In the genomic region with DNA sequence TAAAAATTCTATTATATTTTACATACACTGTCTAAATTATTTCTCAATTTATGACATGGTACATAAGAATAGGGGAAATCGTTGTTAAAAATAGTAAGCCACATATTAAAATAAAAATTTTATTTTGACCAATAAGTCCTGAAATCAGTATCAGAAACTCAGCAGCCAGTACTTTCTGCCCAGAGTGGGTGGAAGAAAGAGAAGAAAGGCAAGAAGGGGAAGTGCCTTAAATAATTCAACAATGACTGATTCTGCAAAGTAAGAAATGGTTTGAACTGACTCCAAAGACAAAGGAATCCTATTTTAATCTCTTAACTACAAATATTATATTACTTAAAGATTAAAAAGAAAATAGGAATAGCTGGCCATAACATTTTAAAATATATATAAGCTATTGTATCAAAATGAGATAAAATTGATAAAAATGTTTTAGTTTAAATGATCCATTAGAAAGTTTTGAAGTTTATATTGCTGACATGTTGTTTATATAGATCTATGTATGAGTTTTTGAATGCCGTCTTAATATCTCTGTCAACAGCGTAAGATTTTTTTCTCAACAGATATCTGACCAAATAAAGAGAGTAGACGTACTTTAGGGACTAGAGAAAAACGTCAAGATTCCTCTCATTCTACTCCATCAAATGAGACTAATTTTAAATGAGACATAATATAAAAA, we compare ENCODE assay signal across 22 cellular contexts.
A peak's percentile ranks its signal among the peaks of the same experiment; 100 is the strongest.
DNase-seq lines count a peak whose midpoint lies in the region; ATAC-seq and TF ChIP-seq lines count a peak whose summit lies in the region.
"Had no signal": no experiment of that assay in that cellular context is flagged by ENCODE, and none has a peak within 500 bp of the region (broad histone marks: within the 10 kb centered on the region; RNA-seq: fewer than 3 reads in every experiment).

No MANE protein-coding gene starts in this region.

- TF ChIP-seq CTCF in astrocyte of the spinal cord (IDR thresholded peaks at IDR 0.05; ENCODE audit: low read depth, low read length): no peak

- peaks cover 2% of the 10 kb centered on the region; the same call in 1 of the 2 replicates for H3K4me1 ChIP-seq in HAP-1
- H3K4me1 ChIP-seq: BLaER1 had no signal

- ATAC-seq in HG02798 (IDR thresholded peaks at IDR 0.05; ENCODE audit: poor library complexity, unreplicated experiment) (peak; percentile 54), GM19035 (IDR thresholded peaks at IDR 0.05; ENCODE audit: unreplicated experiment) (no peak)
- ATAC-seq: HepG2; stimulated activated naive CD8-positive, alpha-beta T cell treated with anti-CD3 and anti-CD28 coated beads, Interleukin-15, Interleukin-2, amounts not matched to agents 100 U/mL and 50 U/mL, for 24 hours had no signal

- no peak overlapping the region for H3K4me3 ChIP-seq in astrocyte of the spinal cord (ENCODE audit: low read depth, low read length)
- no peak overlapping the region for H3K4me3 ChIP-seq in HAP-1
- H3K4me3 ChIP-seq: BLaER1, hepatocyte, smooth muscle cell had no signal

- no peaks in the 10 kb centered on the region for H3K27me3 ChIP-seq in HAP-1 (ENCODE audit: low read depth)
- H3K27me3 ChIP-seq: BLaER1, hepatocyte had no signal

- DNase-seq in GM03348 (ENCODE audit: low spot score) (peak; percentile 54), astrocyte of the spinal cord (ENCODE audit: low read depth, low spot score) (peak; percentile 51), kidney glomerular epithelial cell (lab: John Stamatoyannopoulos, UW) (peak; percentile 5), HuH-7.5 (ENCODE audit: low spot score) (no peak), HAP-1 (ENCODE audit: low spot score in 2 of 2) (no peak), NCI-H69 (lab: John Stamatoyannopoulos, UW) (no peak)
- DNase-seq: activated CD4-positive, alpha-beta T cell treated with anti-CD3 and anti-CD28 coated beads, Interleukin-2, amount 50 U/mL, for 1 hour; activated naive CD8-positive, alpha-beta T cell treated with anti-CD3 and anti-CD28 coated beads for 36 hours; activated T-cell treated with anti-CD3 and anti-CD28 coated beads, Interleukin-2, amount 50 U/mL, for 24 hours; DMS79; midbrain; NCI-H1105 treated with DMSO at 0.1 percent for 48 hours; occipital lobe; SHP77 treated with DMSO at 0.1 percent for 48 hours; stimulated activated naive CD8-positive, alpha-beta T cell treated with anti-CD3 and anti-CD28 coated beads, Interleukin-15, Interleukin-2, amounts not matched to agents 100 U/mL and 50 U/mL, for 24 hours; T-helper 9 cell had no signal

- no peaks in the 10 kb centered on the region for H3K9me3 ChIP-seq in HAP-1
- H3K9me3 ChIP-seq: BLaER1 had no signal

- peaks cover 3% of the 10 kb centered on the region; the same call in 1 of the 2 replicates for H3K36me3 ChIP-seq in HAP-1 (replicated peaks)

- in situ Hi-C loops in astrocyte of the spinal cord (cut with HindIII; ENCODE audit: low sequenced_read_pairs) (loop anchor here (25.0 kb wide), 1 partner anchor 299 kb away; no protein-coding TSS in a partner anchor), HAP-1 (cut with MboI; ENCODE audit: low sequenced_read_pairs) (no loop called here)

Comparison
In these comparisons a context has a peak if more than half of its experiments do, and no peak if none do; other contexts are left out.
1. DNase-seq: peak in GM03348 (single experiment), astrocyte of the spinal cord (single experiment) and kidney glomerular epithelial cell (single experiment); none in HuH-7.5 (single experiment), HAP-1 (0 of 2) and NCI-H69 (single experiment).